20 cellular contexts compared by ENCODE assay signal in genomic region chr6:40727272-40727671, GRCh38.
DNase-seq lines count a peak whose midpoint lies in the region; TF ChIP-seq lines count a peak whose summit lies in the region.
"Had no signal": no experiment of that assay in that cellular context is flagged by ENCODE, and none has a peak within 500 bp of the region (broad histone marks: within the 10 kb centered on the region; RNA-seq: fewer than 3 reads in every experiment).

No MANE protein-coding gene starts in this region.

- H3K9me3 Mint-ChIP-seq in type B pancreatic cell = no peaks in the 10 kb centered on the region
- H3K9me3 Mint-ChIP-seq: CD8-positive, alpha-beta T cell; dendritic cell treated with granulocyte-macrophage colony-stimulating factor and Interleukin-4, amounts not matched to agents 40 ng/mL and 50 ng/mL, for 4 days; memory B cell; natural killer cell; stimulated activated naive CD8-positive, alpha-beta T cell treated with anti-CD3 and anti-CD28 coated beads, Interleukin-15, Interleukin-2, amounts not matched to agents 100 ng/mL and 50 ng/mL, for 24 hours; T-helper 2 cell treated with Interferon-gamma antibody and Interleukin-4, amounts not matched to agents 5 μg/mL and 100 μg/mL, for 36 hours had no signal

- no peak overlapping the region for H3K4me3 Mint-ChIP-seq in type B pancreatic cell
- H3K4me3 Mint-ChIP-seq: CD8-positive, alpha-beta T cell; dendritic cell treated with granulocyte-macrophage colony-stimulating factor and Interleukin-4, amounts not matched to agents 40 ng/mL and 50 ng/mL, for 4 days; memory B cell; natural killer cell; stimulated activated naive CD8-positive, alpha-beta T cell treated with anti-CD3 and anti-CD28 coated beads, Interleukin-15, Interleukin-2, amounts not matched to agents 100 ng/mL and 50 ng/mL, for 24 hours; T-helper 2 cell treated with Interferon-gamma antibody and Interleukin-4, amounts not matched to agents 5 μg/mL and 100 μg/mL, for 36 hours had no signal

- no peaks in the 10 kb centered on the region for H3K36me3 Mint-ChIP-seq in type B pancreatic cell
- H3K36me3 Mint-ChIP-seq: CD8-positive, alpha-beta T cell; memory B cell; natural killer cell had no signal

- peak; percentile 49 for TF ChIP-seq CTCF in type B pancreatic cell (conservative IDR thresholded peaks at IDR 0.05)

- peaks cover 37% of the 10 kb centered on the region for H3K4me1 Mint-ChIP-seq in type B pancreatic cell (ENCODE audit: unreplicated experiment)
- H3K4me1 Mint-ChIP-seq: memory B cell, natural killer cell had no signal

- no peak overlapping the region for H3K27ac Mint-ChIP-seq in type B pancreatic cell
- H3K27ac Mint-ChIP-seq: CD8-positive, alpha-beta T cell; dendritic cell treated with granulocyte-macrophage colony-stimulating factor and Interleukin-4, amounts not matched to agents 40 ng/mL and 50 ng/mL, for 4 days; memory B cell; natural killer cell; stimulated activated naive CD8-positive, alpha-beta T cell treated with anti-CD3 and anti-CD28 coated beads, Interleukin-15, Interleukin-2, amounts not matched to agents 100 ng/mL and 50 ng/mL, for 24 hours; T-helper 2 cell treated with Interferon-gamma antibody and Interleukin-4, amounts not matched to agents 5 μg/mL and 100 μg/mL, for 36 hours had no signal

- no peak for TF ChIP-seq POLR2A in erythroblast (IDR thresholded peaks at IDR 0.05; ENCODE audit: low read length)

- H3K27me3 Mint-ChIP-seq in type B pancreatic cell = peaks cover 8% of the 10 kb centered on the region
- H3K27me3 Mint-ChIP-seq: stimulated activated naive CD8-positive, alpha-beta T cell treated with anti-CD3 and anti-CD28 coated beads, Interleukin-15, Interleukin-2, amounts not matched to agents 100 ng/mL and 50 ng/mL, for 24 hours had no signal

- peak; percentile 14 for DNase-seq in activated effector memory CD4-positive, alpha-beta T cell treated with anti-CD3 and anti-CD28 coated beads, Interleukin-2, amount 50 U/mL, for 16 hours
- DNase-seq in activated effector memory CD4-positive, alpha-beta T cell treated with Interleukin-2 at 50 U/mL for 16 hours = no peak
- DNase-seq in NCI-H526 (lab: John Stamatoyannopoulos, UW) = peak; percentile 55 to 59
- peak; percentile 36 to 39 for DNase-seq in erythroblast (lab: John Stamatoyannopoulos, UW)
- no peak for DNase-seq in type B pancreatic cell (ENCODE audit: extremely low spot score, unreplicated experiment)
- no peak for DNase-seq in activated naive CD4-positive, alpha-beta T cell treated with anti-CD3 and anti-CD28 coated beads, Interleukin-2, amount 50 U/mL, for 16 hours
- DNase-seq in OCI-M1 (lab: John Stamatoyannopoulos, UW) = no peak
- DNase-seq in activated CD4-positive, alpha-beta T cell treated with anti-CD3 and anti-CD28 coated beads, Interleukin-2, amount 50 U/mL, for 4 hours = no peak
- DNase-seq: activated CD4-positive, alpha-beta T cell treated with anti-CD3 and anti-CD28 coated beads, Interleukin-2, amount 50 U/mL, for 48 hours; CD8-positive, alpha-beta T cell; left cardiac atrium; natural killer cell; pancreas; RPMI8226; stimulated activated CD4-positive, alpha-beta T cell treated with anti-CD3 and anti-CD28 coated beads, Interleukin-4, amount 100 ng/mL, for 4 hours; tibial artery had no signal

Comparison
In these comparisons a context has a peak if more than half of its experiments do, and no peak if none do; other contexts are left out.
1. DNase-seq: peak in activated effector memory CD4-positive, alpha-beta T cell treated with anti-CD3 and anti-CD28 coated beads, Interleukin-2, amount 50 U/mL, for 16 hours (single experiment), NCI-H526 (2 of 2) and erythroblast (2 of 2); none in activated effector memory CD4-positive, alpha-beta T cell treated with Interleukin-2 at 50 U/mL for 16 hours (single experiment), type B pancreatic cell (single experiment), activated naive CD4-positive, alpha-beta T cell treated with anti-CD3 and anti-CD28 coated beads, Interleukin-2, amount 50 U/mL, for 16 hours (single experiment), OCI-M1 (single experiment) and activated CD4-positive, alpha-beta T cell treated with anti-CD3 and anti-CD28 coated beads, Interleukin-2, amount 50 U/mL, for 4 hours (0 of 2).